Comparison of ENCODE assay signal across 1 cellular context in the genomic region with DNA sequence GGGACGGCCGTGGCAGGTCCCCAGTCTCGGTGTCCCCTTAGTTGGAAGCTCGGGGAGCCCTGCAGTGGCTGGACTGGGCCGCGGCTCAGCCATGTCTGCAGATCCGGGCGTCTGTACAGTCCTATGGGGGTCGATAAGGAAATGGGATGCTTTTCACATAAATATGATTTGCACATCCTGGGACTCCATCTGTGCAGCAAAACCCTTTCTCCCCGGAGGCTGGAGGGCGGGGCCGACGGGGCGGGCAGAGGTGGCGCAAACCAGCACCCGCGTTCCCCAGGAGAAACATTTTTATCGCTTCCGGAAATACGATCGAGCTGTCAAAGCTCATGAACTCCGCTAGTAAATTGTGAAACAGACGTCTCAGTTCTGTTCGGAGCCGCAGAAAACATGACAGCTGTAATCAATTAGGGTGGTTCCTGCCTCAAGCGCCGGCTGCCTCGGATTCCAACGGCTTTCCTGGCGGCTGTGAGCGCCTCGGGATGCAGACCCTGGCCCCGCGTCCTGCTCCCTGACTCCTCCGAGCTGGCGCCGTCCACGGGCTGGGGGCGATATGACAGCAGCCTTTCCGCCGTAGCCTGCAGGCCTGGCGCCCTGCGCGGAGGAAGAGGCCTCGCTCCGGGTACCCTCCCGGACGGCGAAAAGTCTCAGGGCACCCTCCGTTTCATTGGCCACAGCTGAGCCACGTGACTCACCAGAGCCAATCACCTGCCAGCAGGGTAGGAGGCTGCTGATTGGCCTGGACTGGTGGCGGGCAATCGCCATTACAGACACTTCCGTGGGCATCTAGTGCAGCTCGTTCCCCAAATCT.
TF ChIP-seq lines count a peak whose summit lies in the region.

No MANE protein-coding gene starts in this region.

TF ChIP-seq in K562, 482 proteins besides CTCF, POLR2A, EP300 and RAD21 (continued from another document and continues in another):
- TF ChIP-seq DDX20 (tag; IDR thresholded peaks at IDR 0.05; ENCODE audit: low read depth) (no peak), YBX1 (IDR thresholded peaks at IDR 0.05) (no peak), GABPB1 (CRISPR knock-in tag; IDR thresholded peaks at IDR 0.05) (peak; percentile 57; the same call in 1 of the 2 replicates), HDAC1 (IDR thresholded peaks at IDR 0.05) (no peak), RBM25 (IDR thresholded peaks at IDR 0.05; ENCODE audit: low read depth, low read length, severe bottlenecking) (peak; percentile 29), CBX1 (IDR thresholded peaks at IDR 0.05; ENCODE audit: low read depth) (no peak), SMAD1 (IDR thresholded peaks at IDR 0.05; ENCODE audit: low read depth, low read length, partially characterized antibody) (no peak), BDP1 (IDR thresholded peaks at IDR 0.05; ENCODE audit: insufficient read depth, insufficient read length) (no peak), RCOR1 (IDR thresholded peaks at IDR 0.05; ENCODE audit: borderline replicate concordance in 1 of 2, low read depth in 2 of 2, low read length in 2 of 2) (no peak), ELF1 (tag; IDR thresholded peaks at IDR 0.05) (peak; percentile 21; the same call in 1 of the 2 replicates), DPF2 (IDR thresholded peaks at IDR 0.05) (no peak), L3MBTL2 (IDR thresholded peaks at IDR 0.05) (peak; percentile 61), TARDBP (IDR thresholded peaks at IDR 0.05) (no peak), ZNF184 (CRISPR knock-in tag; IDR thresholded peaks at IDR 0.05) (no peak), SP2 (IDR thresholded peaks at IDR 0.05; ENCODE audit: extremely low read depth, low read depth, low read length, poor library complexity, severe bottlenecking) (no peak), HIVEP1 (CRISPR knock-in tag; IDR thresholded peaks at IDR 0.05) (no peak), CEBPG (CRISPR knock-in tag; IDR thresholded peaks at IDR 0.05) (no peak), CEBPG (tag; conservative IDR thresholded peaks at IDR 0.05 in 1 of 2, IDR thresholded peaks at IDR 0.05 in 1 of 2) (0 out of 4 replicates have a peak, but pooled peaks of 1 of the 2 experiments have one; percentile 8), ZFPM2 (CRISPR knock-in tag; IDR thresholded peaks at IDR 0.05) (no peak), PHF8 (IDR thresholded peaks at IDR 0.05; ENCODE audit: borderline replicate concordance, low read length) (peak; percentile 22; the same call in 1 of the 2 replicates), SMAD3 (CRISPR knock-in tag; conservative IDR thresholded peaks at IDR 0.05) (no peak), ZNF232 (CRISPR knock-in tag; IDR thresholded peaks at IDR 0.05) (0 out of 2 replicates have a peak, but pooled peaks have one; percentile 47), CREM (IDR thresholded peaks at IDR 0.05; ENCODE audit: low read depth) (no peak), BACH1 (tag; IDR thresholded peaks at IDR 0.05) (no peak), SOX6 (IDR thresholded peaks at IDR 0.05) (no peak), CC2D1A (IDR thresholded peaks at IDR 0.05) (0 out of 2 replicates have a peak, but pooled peaks have one; percentile 41), RAD51 (IDR thresholded peaks at IDR 0.05; ENCODE audit: borderline replicate concordance, low read depth) (peak; percentile 88)
- TF ChIP-seq, protein P1, sequence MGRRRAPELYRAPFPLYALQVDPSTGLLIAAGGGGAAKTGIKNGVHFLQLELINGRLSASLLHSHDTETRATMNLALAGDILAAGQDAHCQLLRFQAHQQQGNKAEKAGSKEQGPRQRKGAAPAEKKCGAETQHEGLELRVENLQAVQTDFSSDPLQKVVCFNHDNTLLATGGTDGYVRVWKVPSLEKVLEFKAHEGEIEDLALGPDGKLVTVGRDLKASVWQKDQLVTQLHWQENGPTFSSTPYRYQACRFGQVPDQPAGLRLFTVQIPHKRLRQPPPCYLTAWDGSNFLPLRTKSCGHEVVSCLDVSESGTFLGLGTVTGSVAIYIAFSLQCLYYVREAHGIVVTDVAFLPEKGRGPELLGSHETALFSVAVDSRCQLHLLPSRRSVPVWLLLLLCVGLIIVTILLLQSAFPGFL (CRISPR knock-in tag; IDR thresholded peaks at IDR 0.05), result no peak
- TF ChIP-seq, protein P2, sequence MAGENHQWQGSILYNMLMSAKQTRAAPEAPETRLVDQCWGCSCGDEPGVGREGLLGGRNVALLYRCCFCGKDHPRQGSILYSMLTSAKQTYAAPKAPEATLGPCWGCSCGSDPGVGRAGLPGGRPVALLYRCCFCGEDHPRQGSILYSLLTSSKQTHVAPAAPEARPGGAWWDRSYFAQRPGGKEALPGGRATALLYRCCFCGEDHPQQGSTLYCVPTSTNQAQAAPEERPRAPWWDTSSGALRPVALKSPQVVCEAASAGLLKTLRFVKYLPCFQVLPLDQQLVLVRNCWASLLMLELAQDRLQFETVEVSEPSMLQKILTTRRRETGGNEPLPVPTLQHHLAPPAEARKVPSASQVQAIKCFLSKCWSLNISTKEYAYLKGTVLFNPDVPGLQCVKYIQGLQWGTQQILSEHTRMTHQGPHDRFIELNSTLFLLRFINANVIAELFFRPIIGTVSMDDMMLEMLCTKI (IDR thresholded peaks at IDR 0.05; ENCODE audit: partially characterized antibody), result no peak
- TF ChIP-seq, protein P3, sequence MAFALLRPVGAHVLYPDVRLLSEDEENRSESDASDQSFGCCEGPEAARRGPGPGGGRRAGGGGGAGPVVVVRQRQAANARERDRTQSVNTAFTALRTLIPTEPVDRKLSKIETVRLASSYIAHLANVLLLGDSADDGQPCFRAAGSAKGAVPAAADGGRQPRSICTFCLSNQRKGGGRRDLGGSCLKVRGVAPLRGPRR (CRISPR knock-in tag; IDR thresholded peaks at IDR 0.05), result no peak
- TF ChIP-seq, protein P4, sequence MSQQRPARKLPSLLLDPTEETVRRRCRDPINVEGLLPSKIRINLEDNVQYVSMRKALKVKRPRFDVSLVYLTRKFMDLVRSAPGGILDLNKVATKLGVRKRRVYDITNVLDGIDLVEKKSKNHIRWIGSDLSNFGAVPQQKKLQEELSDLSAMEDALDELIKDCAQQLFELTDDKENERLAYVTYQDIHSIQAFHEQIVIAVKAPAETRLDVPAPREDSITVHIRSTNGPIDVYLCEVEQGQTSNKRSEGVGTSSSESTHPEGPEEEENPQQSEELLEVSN (IDR thresholded peaks at IDR 0.05; ENCODE audit: borderline replicate concordance in 1 of 2, extremely low read depth in 1 of 2, insufficient read depth in 1 of 2, insufficient read length in 1 of 2, low read depth in 1 of 2, low read length in 1 of 2, poor library complexity in 1 of 2, severe bottlenecking in 1 of 2), result peak in 1 of 2 experiments; percentile 40
- TF ChIP-seq, protein P5, sequence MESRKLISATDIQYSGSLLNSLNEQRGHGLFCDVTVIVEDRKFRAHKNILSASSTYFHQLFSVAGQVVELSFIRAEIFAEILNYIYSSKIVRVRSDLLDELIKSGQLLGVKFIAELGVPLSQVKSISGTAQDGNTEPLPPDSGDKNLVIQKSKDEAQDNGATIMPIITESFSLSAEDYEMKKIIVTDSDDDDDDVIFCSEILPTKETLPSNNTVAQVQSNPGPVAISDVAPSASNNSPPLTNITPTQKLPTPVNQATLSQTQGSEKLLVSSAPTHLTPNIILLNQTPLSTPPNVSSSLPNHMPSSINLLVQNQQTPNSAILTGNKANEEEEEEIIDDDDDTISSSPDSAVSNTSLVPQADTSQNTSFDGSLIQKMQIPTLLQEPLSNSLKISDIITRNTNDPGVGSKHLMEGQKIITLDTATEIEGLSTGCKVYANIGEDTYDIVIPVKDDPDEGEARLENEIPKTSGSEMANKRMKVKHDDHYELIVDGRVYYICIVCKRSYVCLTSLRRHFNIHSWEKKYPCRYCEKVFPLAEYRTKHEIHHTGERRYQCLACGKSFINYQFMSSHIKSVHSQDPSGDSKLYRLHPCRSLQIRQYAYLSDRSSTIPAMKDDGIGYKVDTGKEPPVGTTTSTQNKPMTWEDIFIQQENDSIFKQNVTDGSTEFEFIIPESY (CRISPR knock-in tag; IDR thresholded peaks at IDR 0.05), result peak; percentile 95
- TF ChIP-seq, protein P6, sequence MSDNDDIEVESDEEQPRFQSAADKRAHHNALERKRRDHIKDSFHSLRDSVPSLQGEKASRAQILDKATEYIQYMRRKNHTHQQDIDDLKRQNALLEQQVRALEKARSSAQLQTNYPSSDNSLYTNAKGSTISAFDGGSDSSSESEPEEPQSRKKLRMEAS (CRISPR knock-in tag; IDR thresholded peaks at IDR 0.05), result no peak
- TF ChIP-seq, protein P7, sequence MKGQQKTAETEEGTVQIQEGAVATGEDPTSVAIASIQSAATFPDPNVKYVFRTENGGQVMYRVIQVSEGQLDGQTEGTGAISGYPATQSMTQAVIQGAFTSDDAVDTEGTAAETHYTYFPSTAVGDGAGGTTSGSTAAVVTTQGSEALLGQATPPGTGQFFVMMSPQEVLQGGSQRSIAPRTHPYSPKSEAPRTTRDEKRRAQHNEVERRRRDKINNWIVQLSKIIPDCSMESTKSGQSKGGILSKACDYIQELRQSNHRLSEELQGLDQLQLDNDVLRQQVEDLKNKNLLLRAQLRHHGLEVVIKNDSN (CRISPR knock-in tag; IDR thresholded peaks at IDR 0.05), result peak; percentile 94
- TF ChIP-seq, protein P8, sequence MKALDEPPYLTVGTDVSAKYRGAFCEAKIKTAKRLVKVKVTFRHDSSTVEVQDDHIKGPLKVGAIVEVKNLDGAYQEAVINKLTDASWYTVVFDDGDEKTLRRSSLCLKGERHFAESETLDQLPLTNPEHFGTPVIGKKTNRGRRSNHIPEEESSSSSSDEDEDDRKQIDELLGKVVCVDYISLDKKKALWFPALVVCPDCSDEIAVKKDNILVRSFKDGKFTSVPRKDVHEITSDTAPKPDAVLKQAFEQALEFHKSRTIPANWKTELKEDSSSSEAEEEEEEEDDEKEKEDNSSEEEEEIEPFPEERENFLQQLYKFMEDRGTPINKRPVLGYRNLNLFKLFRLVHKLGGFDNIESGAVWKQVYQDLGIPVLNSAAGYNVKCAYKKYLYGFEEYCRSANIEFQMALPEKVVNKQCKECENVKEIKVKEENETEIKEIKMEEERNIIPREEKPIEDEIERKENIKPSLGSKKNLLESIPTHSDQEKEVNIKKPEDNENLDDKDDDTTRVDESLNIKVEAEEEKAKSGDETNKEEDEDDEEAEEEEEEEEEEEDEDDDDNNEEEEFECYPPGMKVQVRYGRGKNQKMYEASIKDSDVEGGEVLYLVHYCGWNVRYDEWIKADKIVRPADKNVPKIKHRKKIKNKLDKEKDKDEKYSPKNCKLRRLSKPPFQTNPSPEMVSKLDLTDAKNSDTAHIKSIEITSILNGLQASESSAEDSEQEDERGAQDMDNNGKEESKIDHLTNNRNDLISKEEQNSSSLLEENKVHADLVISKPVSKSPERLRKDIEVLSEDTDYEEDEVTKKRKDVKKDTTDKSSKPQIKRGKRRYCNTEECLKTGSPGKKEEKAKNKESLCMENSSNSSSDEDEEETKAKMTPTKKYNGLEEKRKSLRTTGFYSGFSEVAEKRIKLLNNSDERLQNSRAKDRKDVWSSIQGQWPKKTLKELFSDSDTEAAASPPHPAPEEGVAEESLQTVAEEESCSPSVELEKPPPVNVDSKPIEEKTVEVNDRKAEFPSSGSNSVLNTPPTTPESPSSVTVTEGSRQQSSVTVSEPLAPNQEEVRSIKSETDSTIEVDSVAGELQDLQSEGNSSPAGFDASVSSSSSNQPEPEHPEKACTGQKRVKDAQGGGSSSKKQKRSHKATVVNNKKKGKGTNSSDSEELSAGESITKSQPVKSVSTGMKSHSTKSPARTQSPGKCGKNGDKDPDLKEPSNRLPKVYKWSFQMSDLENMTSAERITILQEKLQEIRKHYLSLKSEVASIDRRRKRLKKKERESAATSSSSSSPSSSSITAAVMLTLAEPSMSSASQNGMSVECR (CRISPR knock-in tag; IDR thresholded peaks at IDR 0.05), result no peak
- TF ChIP-seq, protein P9, sequence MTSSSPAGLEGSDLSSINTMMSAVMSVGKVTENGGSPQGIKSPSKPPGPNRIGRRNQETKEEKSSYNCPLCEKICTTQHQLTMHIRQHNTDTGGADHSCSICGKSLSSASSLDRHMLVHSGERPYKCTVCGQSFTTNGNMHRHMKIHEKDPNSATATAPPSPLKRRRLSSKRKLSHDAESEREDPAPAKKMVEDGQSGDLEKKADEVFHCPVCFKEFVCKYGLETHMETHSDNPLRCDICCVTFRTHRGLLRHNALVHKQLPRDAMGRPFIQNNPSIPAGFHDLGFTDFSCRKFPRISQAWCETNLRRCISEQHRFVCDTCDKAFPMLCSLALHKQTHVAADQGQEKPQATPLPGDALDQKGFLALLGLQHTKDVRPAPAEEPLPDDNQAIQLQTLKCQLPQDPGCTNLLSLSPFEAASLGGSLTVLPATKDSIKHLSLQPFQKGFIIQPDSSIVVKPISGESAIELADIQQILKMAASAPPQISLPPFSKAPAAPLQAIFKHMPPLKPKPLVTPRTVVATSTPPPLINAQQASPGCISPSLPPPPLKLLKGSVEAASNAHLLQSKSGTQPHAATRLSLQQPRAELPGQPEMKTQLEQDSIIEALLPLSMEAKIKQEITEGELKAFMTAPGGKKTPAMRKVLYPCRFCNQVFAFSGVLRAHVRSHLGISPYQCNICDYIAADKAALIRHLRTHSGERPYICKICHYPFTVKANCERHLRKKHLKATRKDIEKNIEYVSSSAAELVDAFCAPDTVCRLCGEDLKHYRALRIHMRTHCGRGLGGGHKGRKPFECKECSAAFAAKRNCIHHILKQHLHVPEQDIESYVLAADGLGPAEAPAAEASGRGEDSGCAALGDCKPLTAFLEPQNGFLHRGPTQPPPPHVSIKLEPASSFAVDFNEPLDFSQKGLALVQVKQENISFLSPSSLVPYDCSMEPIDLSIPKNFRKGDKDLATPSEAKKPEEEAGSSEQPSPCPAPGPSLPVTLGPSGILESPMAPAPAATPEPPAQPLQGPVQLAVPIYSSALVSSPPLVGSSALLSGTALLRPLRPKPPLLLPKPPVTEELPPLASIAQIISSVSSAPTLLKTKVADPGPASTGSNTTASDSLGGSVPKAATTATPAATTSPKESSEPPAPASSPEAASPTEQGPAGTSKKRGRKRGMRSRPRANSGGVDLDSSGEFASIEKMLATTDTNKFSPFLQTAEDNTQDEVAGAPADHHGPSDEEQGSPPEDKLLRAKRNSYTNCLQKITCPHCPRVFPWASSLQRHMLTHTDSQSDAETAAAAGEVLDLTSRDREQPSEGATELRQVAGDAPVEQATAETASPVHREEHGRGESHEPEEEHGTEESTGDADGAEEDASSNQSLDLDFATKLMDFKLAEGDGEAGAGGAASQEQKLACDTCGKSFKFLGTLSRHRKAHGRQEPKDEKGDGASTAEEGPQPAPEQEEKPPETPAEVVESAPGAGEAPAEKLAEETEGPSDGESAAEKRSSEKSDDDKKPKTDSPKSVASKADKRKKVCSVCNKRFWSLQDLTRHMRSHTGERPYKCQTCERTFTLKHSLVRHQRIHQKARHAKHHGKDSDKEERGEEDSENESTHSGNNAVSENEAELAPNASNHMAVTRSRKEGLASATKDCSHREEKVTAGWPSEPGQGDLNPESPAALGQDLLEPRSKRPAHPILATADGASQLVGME (CRISPR knock-in tag; IDR thresholded peaks at IDR 0.05), result no peak
